ENCODE assay signal across 19 cellular contexts in genomic region chr6:37372116-37372515, GRCh38.
"Had no signal": no experiment of that assay in that cellular context is flagged by ENCODE, and none has a peak within 500 bp of the region (broad histone marks: within the 10 kb centered on the region; RNA-seq: fewer than 3 reads in every experiment).

No MANE protein-coding gene starts in this region.

- H3K9me3 ChIP-seq: adrenal gland, esophagus muscularis mucosa, heart right ventricle, pancreas, right lobe of liver, suprapubic skin, upper lobe of right lung had no signal

- DNase-seq: activated CD4-positive, alpha-beta T cell treated with anti-CD3 and anti-CD28 coated beads, Interleukin-2, amount 50 U/mL, for 48 hours; activated gamma-delta T cell treated with Interleukin-2 at 50 U/mL for 16 hours; adrenal gland; cerebellar nuclear complex; effector CD4-positive, alpha-beta T cell; heart right ventricle; immature natural killer cell; mesendoderm; naive thymus-derived CD8-positive, alpha-beta T cell; pancreas; right lobe of liver; stimulated activated CD4-positive, alpha-beta T cell treated with anti-CD3 and anti-CD28 coated beads, Interleukin-4, amount 100 ng/mL, for 1 hour; stimulated activated naive CD8-positive, alpha-beta T cell treated with anti-CD3 and anti-CD28 coated beads, Interleukin-15, amount 100 ng/mL, for 72 hours; upper lobe of right lung had no signal

- H3K4me3 Mint-ChIP-seq: brain; immature natural killer cell; naive thymus-derived CD8-positive, alpha-beta T cell; stimulated activated naive CD8-positive, alpha-beta T cell treated with anti-CD3 and anti-CD28 coated beads, Interleukin-15, amount 100 ng/mL, for 72 hours had no signal

- H3K27ac Mint-ChIP-seq: activated naive CD4-positive, alpha-beta T cell treated with anti-CD3 and anti-CD28 coated beads, Interleukin-2, amount 50 U/mL, for 72 hours; brain; immature natural killer cell; naive thymus-derived CD8-positive, alpha-beta T cell had no signal

- H3K27me3 ChIP-seq: adrenal gland, esophagus muscularis mucosa, heart right ventricle, pancreas, right lobe of liver, suprapubic skin, upper lobe of right lung had no signal

- H3K9me3 Mint-ChIP-seq: activated naive CD4-positive, alpha-beta T cell treated with anti-CD3 and anti-CD28 coated beads, Interleukin-2, amount 50 U/mL, for 72 hours; brain; immature natural killer cell; naive thymus-derived CD8-positive, alpha-beta T cell; stimulated activated naive CD8-positive, alpha-beta T cell treated with anti-CD3 and anti-CD28 coated beads, Interleukin-15, amount 100 ng/mL, for 72 hours had no signal

- FAIRE-seq: pancreas had no signal

- H3K4me3 ChIP-seq: adrenal gland, esophagus muscularis mucosa, heart right ventricle, pancreas, right lobe of liver, smooth muscle cell, suprapubic skin, upper lobe of right lung had no signal

- ATAC-seq: activated naive CD4-positive, alpha-beta T cell treated with anti-CD3 and anti-CD28 coated beads, Interleukin-2, amount 50 U/mL, for 72 hours; naive thymus-derived CD8-positive, alpha-beta T cell; right lobe of liver; stimulated activated naive CD8-positive, alpha-beta T cell treated with anti-CD3 and anti-CD28 coated beads, Interleukin-15, amount 100 ng/mL, for 72 hours had no signal

- H3K4me2 ChIP-seq: smooth muscle cell had no signal

- H3K27ac ChIP-seq: adrenal gland, esophagus muscularis mucosa, heart right ventricle, right lobe of liver, suprapubic skin, upper lobe of right lung had no signal

- H3K27me3 Mint-ChIP-seq: brain; naive thymus-derived CD8-positive, alpha-beta T cell; stimulated activated naive CD8-positive, alpha-beta T cell treated with anti-CD3 and anti-CD28 coated beads, Interleukin-15, amount 100 ng/mL, for 72 hours had no signal

- H3K4me1 ChIP-seq: pancreas, right lobe of liver, suprapubic skin had no signal
